Comparison of ENCODE assay signal across 14 cellular contexts in the genomic region with DNA sequence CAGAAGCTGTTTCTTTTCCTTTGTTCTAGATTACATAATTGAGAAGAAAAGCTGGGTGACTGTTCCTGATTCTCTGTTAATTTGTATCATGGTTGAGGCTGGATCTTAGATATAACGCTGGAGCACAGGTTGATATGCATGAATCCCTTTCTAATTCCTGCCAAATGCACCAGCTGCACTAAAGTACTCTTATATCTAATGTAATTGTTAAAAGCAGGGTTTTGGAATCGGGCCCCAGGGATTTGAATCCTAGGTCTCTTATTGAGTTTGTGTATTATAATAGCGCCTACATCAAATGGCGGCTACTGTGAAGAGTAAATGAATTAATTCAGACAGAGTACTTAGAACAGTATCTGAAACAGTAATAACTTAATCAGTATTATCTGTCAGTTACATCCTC.
DNase-seq lines count a peak whose midpoint lies in the region; TF ChIP-seq lines count a peak whose summit lies in the region.
"Had no signal": no experiment of that assay in that cellular context is flagged by ENCODE, and none has a peak within 500 bp of the region (broad histone marks: within the 10 kb centered on the region; RNA-seq: fewer than 3 reads in every experiment).

No MANE protein-coding gene starts in this region.

- H2BK120ac ChIP-seq in trophoblast cell (ENCODE audit: insufficient read depth, low read length, poor library complexity), result no peak overlapping the region

- H3K36me3 ChIP-seq in BE2C (no peaks in the 10 kb centered on the region), trophoblast cell (ENCODE audit: control insufficient read depth in 1 of 2, insufficient read depth in 2 of 2, low read length in 2 of 2) (no peaks in the 10 kb centered on the region)

- H3K4me3 Mint-ChIP-seq in MCF 10A (ENCODE audit: unreplicated experiment) (no peak overlapping the region), Calu3 (ENCODE audit: low read depth, unreplicated experiment) (no peak overlapping the region)

- intact Hi-C loops in MCF 10A (cut with micrococcal nuclease) (no loop called here), Calu3 (cut with micrococcal nuclease; ENCODE audit: unreplicated experiment) (no loop called here)

- H3K79me1 ChIP-seq in trophoblast cell (ENCODE audit: low read length), result no peaks in the 10 kb centered on the region

- H3K9me3 Mint-ChIP-seq in MCF 10A (ENCODE audit: unreplicated experiment) (no peaks in the 10 kb centered on the region), Calu3 (ENCODE audit: low read depth, unreplicated experiment) (no peaks in the 10 kb centered on the region)

- H2BK5ac ChIP-seq in trophoblast cell (ENCODE audit: low read depth, low read length, poor library complexity), result no peak overlapping the region

- H3K18ac ChIP-seq in trophoblast cell (ENCODE audit: low read length), result no peak overlapping the region

- H3K4me3 ChIP-seq in BE2C (ENCODE audit: low read depth, low read length) (no peak overlapping the region), trophoblast cell (ENCODE audit: low read depth, low read length) (no peak overlapping the region)

- peak; percentile 67 for DNase-seq in BE2C
- DNase-seq in NCI-H1092 (lab: John Stamatoyannopoulos, UW), result peak; percentile 97
- peak; percentile 2 for DNase-seq in NCI-H2029 (lab: John Stamatoyannopoulos, UW)
- peak; percentile 79 to 91 for DNase-seq in NCI-H524 (lab: John Stamatoyannopoulos, UW)
- DNase-seq in trophoblast cell, result no peak
- no peak for DNase-seq in MCF 10A (ENCODE audit: unreplicated experiment)
- no peak for DNase-seq in Calu3
- no peak for DNase-seq in A172 (ENCODE audit: low spot score)
- DNase-seq: DMS53, NCI-H446, Right ventricle myocardium superior, T-helper 1 cell, T1000 had no signal

- H4K12ac ChIP-seq in trophoblast cell (ENCODE audit: low read depth, low read length), result no peak overlapping the region

- H3K9me3 ChIP-seq in BE2C (no peaks in the 10 kb centered on the region), trophoblast cell (ENCODE audit: insufficient read depth, low read depth, low read length) (no peaks in the 10 kb centered on the region)

- H2AK5ac ChIP-seq in trophoblast cell (ENCODE audit: low read length), result no peak overlapping the region

- H3K4me1 Mint-ChIP-seq in MCF 10A (ENCODE audit: insufficient read depth, unreplicated experiment), result no peaks in the 10 kb centered on the region
- H3K4me1 Mint-ChIP-seq in Calu3 (ENCODE audit: low read depth, unreplicated experiment), result no peaks in the 10 kb centered on the region

- TF ChIP-seq CTCF in BE2C (IDR thresholded peaks at IDR 0.05; ENCODE audit: low read depth, low read length), result no peak
- TF ChIP-seq CTCF in MCF 10A (IDR thresholded peaks at IDR 0.05; ENCODE audit: unreplicated experiment), result no peak
- no peak for TF ChIP-seq CTCF in Calu3 (IDR thresholded peaks at IDR 0.05; ENCODE audit: unreplicated experiment)

- no peak overlapping the region for H3K23ac ChIP-seq in trophoblast cell (ENCODE audit: low read length)

- no peak overlapping the region for H3K14ac ChIP-seq in trophoblast cell (ENCODE audit: low read length)

- no peak overlapping the region for H4K91ac ChIP-seq in trophoblast cell (ENCODE audit: low read depth, low read length)

- no peak overlapping the region for H4K8ac ChIP-seq in trophoblast cell (ENCODE audit: low read depth, low read length)

- no peak overlapping the region for H2AFZ ChIP-seq in trophoblast cell (ENCODE audit: insufficient read depth, low read length, poor library complexity)

- no peak overlapping the region for H3K4ac ChIP-seq in trophoblast cell (ENCODE audit: low read depth, low read length)

- no peaks in the 10 kb centered on the region for H3K4me1 ChIP-seq in BE2C
- H3K4me1 ChIP-seq in trophoblast cell (ENCODE audit: control insufficient read depth in 1 of 2, insufficient read depth in 2 of 2, low read length in 2 of 2), result no peaks in the 10 kb centered on the region

- no peaks in the 10 kb centered on the region for H3K27me3 ChIP-seq in BE2C
- no peaks in the 10 kb centered on the region for H3K27me3 ChIP-seq in trophoblast cell (ENCODE audit: insufficient read depth, low read length)

- H3K27me3 Mint-ChIP-seq in MCF 10A (ENCODE audit: insufficient read depth, unreplicated experiment) (peaks cover 79% of the 10 kb centered on the region), Calu3 (ENCODE audit: unreplicated experiment) (peaks cover 2% of the 10 kb centered on the region)

- no peaks in the 10 kb centered on the region for H3K36me3 Mint-ChIP-seq in MCF 10A (ENCODE audit: insufficient read depth, unreplicated experiment)
- no peaks in the 10 kb centered on the region for H3K36me3 Mint-ChIP-seq in Calu3 (ENCODE audit: insufficient read depth, unreplicated experiment)

- no peak overlapping the region for H3K4me2 ChIP-seq in trophoblast cell (ENCODE audit: low read length)

- H3K9ac ChIP-seq in trophoblast cell (ENCODE audit: low read length), result no peak overlapping the region

- no peak overlapping the region for H2BK12ac ChIP-seq in trophoblast cell (ENCODE audit: low read length)

- WGBS in trophoblast cell (ENCODE audit: extremely low coverage, insufficient coverage, insufficient read length), result no CpG with 5 or more reads among the region's 4 CpGs

- POLR2A ChIA-PET in MCF 10A (lab: Yijun Ruan, JAX), result no interaction called here

- BruUV-seq in MCF 10A (replicated peaks; lab: Mats Ljungman, UMichigan), result no TSS peak
- no TSS peak for BruUV-seq in Calu3 (replicated peaks; lab: Mats Ljungman, UMichigan)

- H3K79me2 ChIP-seq in trophoblast cell (ENCODE audit: control insufficient read depth, insufficient read depth, low read length, poor library complexity), result no peaks in the 10 kb centered on the region

- H3K27ac Mint-ChIP-seq in MCF 10A (ENCODE audit: low read depth, unreplicated experiment) (no peak overlapping the region), Calu3 (ENCODE audit: unreplicated experiment) (no peak overlapping the region)

- no peak overlapping the region for H3K27ac ChIP-seq in trophoblast cell (ENCODE audit: low read depth, low read length)
- H3K27ac ChIP-seq: C4-2B had no signal

- CTCF ChIA-PET in MCF 10A (lab: Yijun Ruan, JAX), result interaction anchor here (0.7 kb wide), 1 partner anchor 375 kb away, joined by 3 read pairs; no protein-coding TSS in a partner anchor
- CTCF ChIA-PET in Calu3 (lab: Charles Lee), result no interaction called here

Comparison
In these comparisons a context has a peak if more than half of its experiments do, and no peak if none do; other contexts are left out.
1. DNase-seq: peak in BE2C (single experiment), NCI-H1092 (single experiment), NCI-H2029 (single experiment) and NCI-H524 (2 of 2); none in trophoblast cell (0 of 2), MCF 10A (single experiment), Calu3 (single experiment) and A172 (single experiment).